Comparison of ENCODE assay signal across 12 cellular contexts in the genomic region with DNA sequence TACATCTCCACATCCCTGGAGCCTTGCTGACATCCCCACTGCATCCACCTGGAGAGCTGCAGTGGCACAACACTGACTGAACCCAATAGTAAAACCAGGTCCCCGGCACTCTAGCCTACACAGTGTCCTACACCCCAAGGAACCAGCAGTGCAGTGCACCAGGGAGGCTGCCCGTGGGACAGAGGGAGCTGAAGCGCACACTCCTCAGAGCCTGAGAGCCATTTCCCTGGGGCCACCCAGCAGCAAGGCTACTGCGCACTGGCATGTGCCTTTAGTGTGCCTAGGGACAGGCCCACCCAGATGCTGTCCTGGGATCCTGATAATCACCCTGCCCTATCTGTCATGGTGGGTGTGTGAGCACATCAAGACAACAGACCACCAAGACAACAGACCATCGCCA.
"Had no signal": no experiment of that assay in that cellular context is flagged by ENCODE, and none has a peak within 500 bp of the region (broad histone marks: within the 10 kb centered on the region; RNA-seq: fewer than 3 reads in every experiment).

No MANE protein-coding gene starts in this region.

- H3K36me3 ChIP-seq: right atrium auricular region, transverse colon had no signal

- H3K4me3 ChIP-seq: right atrium auricular region, transverse colon had no signal

- H3K4me1 Mint-ChIP-seq: nephron had no signal

- H3K27me3 Mint-ChIP-seq: activated naive CD8-positive, alpha-beta T cell treated with anti-CD3 and anti-CD28 coated beads for 36 hours; activated T-cell treated with anti-CD3 and anti-CD28 coated beads, Interleukin-2, amount 50 U/mL, for 24 hours; effector memory CD8-positive, alpha-beta T cell had no signal

- H3K27ac Mint-ChIP-seq: activated naive CD8-positive, alpha-beta T cell treated with anti-CD3 and anti-CD28 coated beads for 36 hours; activated T-cell treated with anti-CD3 and anti-CD28 coated beads, Interleukin-2, amount 50 U/mL, for 24 hours; nephron had no signal

- H3K27ac ChIP-seq: foreskin keratinocyte, right atrium auricular region, transverse colon had no signal

- H3K9me3 Mint-ChIP-seq: activated naive CD8-positive, alpha-beta T cell treated with anti-CD3 and anti-CD28 coated beads for 36 hours; activated T-cell treated with anti-CD3 and anti-CD28 coated beads, Interleukin-2, amount 50 U/mL, for 24 hours; effector memory CD8-positive, alpha-beta T cell had no signal

- H3K9me3 ChIP-seq: right atrium auricular region, transverse colon had no signal

- H3K4me1 ChIP-seq: foreskin keratinocyte, right atrium auricular region had no signal

- H3K27me3 ChIP-seq: foreskin keratinocyte, right atrium auricular region, transverse colon had no signal

- DNase-seq: activated gamma-delta T cell, anterior cingulate cortex, cerebellar nuclear complex, foreskin keratinocyte, left ventricle myocardium superior, nucleus accumbens had no signal

- H3K4me3 Mint-ChIP-seq: activated naive CD8-positive, alpha-beta T cell treated with anti-CD3 and anti-CD28 coated beads for 36 hours; activated T-cell treated with anti-CD3 and anti-CD28 coated beads, Interleukin-2, amount 50 U/mL, for 24 hours; effector memory CD8-positive, alpha-beta T cell; nephron had no signal
